21 cellular contexts compared by ENCODE assay signal in the genomic region with DNA sequence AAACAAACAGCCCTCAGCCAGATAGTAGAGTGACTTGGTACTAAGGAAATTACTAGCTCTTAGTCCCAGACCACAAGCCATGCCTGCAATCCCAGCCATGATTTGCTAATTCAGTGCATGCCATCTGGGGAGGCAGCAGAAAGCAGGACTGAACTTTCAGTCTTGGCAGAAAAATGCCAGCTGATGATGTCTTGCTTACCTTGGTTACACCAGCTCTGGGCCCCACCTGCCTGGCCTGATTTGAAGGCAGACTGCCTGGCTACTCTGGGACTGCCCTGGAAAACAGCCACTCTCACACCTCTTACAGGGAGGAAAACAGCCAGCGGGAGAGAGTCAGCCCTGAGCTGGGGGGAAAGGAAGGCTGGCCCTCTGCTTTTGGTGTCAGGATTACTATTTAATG. TPM values are rescaled to one million over a fixed set of nuclear protein-coding genes. Genes with fewer than 3 reads are reported as not detected.
A peak's percentile ranks its signal among the peaks of the same experiment; 100 is the strongest.
DNase-seq lines count a peak whose midpoint lies in the region; ATAC-seq, FAIRE-seq and TF ChIP-seq lines count a peak whose summit lies in the region.
"Had no signal": no experiment of that assay in that cellular context is flagged by ENCODE, and none has a peak within 500 bp of the region (broad histone marks: within the 10 kb centered on the region; RNA-seq: fewer than 3 reads in every experiment).

No MANE protein-coding gene starts in this region.

- no peak overlapping the region for H3K27ac ChIP-seq in liver (ENCODE audit: low read depth in 1 of 2, low read length in 2 of 2)
- no peak overlapping the region for H3K27ac ChIP-seq in HepG2 (ENCODE audit: extremely low read length, insufficient read depth, low read length)
- 0 out of 2 replicates have a peak overlapping the region, but pooled peaks have one; percentile 23 for H3K27ac ChIP-seq in RWPE1
- no peak overlapping the region for H3K27ac ChIP-seq in endodermal cell (ENCODE audit: low read depth, low read length)
- no peak overlapping the region for H3K27ac ChIP-seq in upper lobe of right lung
- no peak overlapping the region for H3K27ac ChIP-seq in uterus
- H3K27ac ChIP-seq: PC-9, SK-N-MC had no signal

- H3K27me3 Mint-ChIP-seq in endodermal cell (ENCODE audit: insufficient read depth) (no peaks in the 10 kb centered on the region), mesothelial cell of epicardium (ENCODE audit: low read depth) (no peaks in the 10 kb centered on the region)

- H3K36me3 ChIP-seq in liver (ENCODE audit: control insufficient read depth in 4 of 4, insufficient read depth in 3 of 4, low read depth in 1 of 4, low read length in 3 of 4) = peaks cover 0 to 15% (median 6%) of the 10 kb centered on the region in 4 donors
- H3K36me3 ChIP-seq in HepG2 (replicated peaks in 1 of 2; ENCODE audit: control insufficient read depth in 1 of 2, insufficient read depth in 2 of 2, low read length in 2 of 2) = peaks cover 6 to 15% of the 10 kb centered on the region in 2 experiments
- peaks cover 42% of the 10 kb centered on the region for H3K36me3 ChIP-seq in endodermal cell (ENCODE audit: control insufficient read depth, insufficient read depth, low read length)
- H3K36me3 ChIP-seq in upper lobe of right lung = peaks cover 10% of the 10 kb centered on the region
- H3K36me3 ChIP-seq in uterus = no peaks in the 10 kb centered on the region

- TF ChIP-seq CTCF in liver (IDR thresholded peaks at IDR 0.05; ENCODE audit: low read depth, low read length, missing input control) (no peak), HepG2 (CRISPR knock-in tag; IDR thresholded peaks at IDR 0.05) (no peak), RWPE1 (conservative IDR thresholded peaks at IDR 0.05; ENCODE audit: low read depth) (no peak), endodermal cell (conservative IDR thresholded peaks at IDR 0.05) (no peak), upper lobe of right lung (IDR thresholded peaks at IDR 0.05) (no peak), mesothelial cell of epicardium (IDR thresholded peaks at IDR 0.05; ENCODE audit: unreplicated experiment) (no peak), uterus (IDR thresholded peaks at IDR 0.05) (no peak)

- in situ Hi-C loops in HepG2 (cut with HindIII; ENCODE audit: extremely low pct_ligation_motif_present, low pct_unique_long_range_greater_than_20kb) = no loop called here

- no peak overlapping the region for H3K4me2 ChIP-seq in HepG2 (ENCODE audit: low read depth, low read length)
- H3K4me2 ChIP-seq: PC-9 had no signal

- H3K9me3 ChIP-seq in liver (ENCODE audit: control insufficient read depth in 4 of 4, low read length in 3 of 4) = no peaks in the 10 kb centered on the region
- H3K9me3 ChIP-seq in HepG2 (ENCODE audit: low read length) = no peaks in the 10 kb centered on the region
- H3K9me3 ChIP-seq in endodermal cell (ENCODE audit: control insufficient read depth, low read length) = no peaks in the 10 kb centered on the region
- no peaks in the 10 kb centered on the region for H3K9me3 ChIP-seq in upper lobe of right lung
- H3K9me3 ChIP-seq in uterus = no peaks in the 10 kb centered on the region

- intact Hi-C loops in HepG2 (cut with micrococcal nuclease; ENCODE audit: unreplicated experiment) = no loop called here
- intact Hi-C loops in upper lobe of right lung (cut with DNase I) = no loop called here
- intact Hi-C loops in uterus (cut with DNase I; ENCODE audit: low total_unique reads) = no loop called here

- CTCF ChIA-PET in HepG2 (lab: Yijun Ruan, JAX; ENCODE audit: low intra/inter-chr PET ratio, low total read pairs) = no interaction called here
- CTCF ChIA-PET in RWPE1 (lab: Yijun Ruan, JAX) = interaction anchor here (0.7 to 0.9 kb wide), 2 partner anchors 57 to 391 kb away, joined by 3 to 5 read pairs; no protein-coding TSS in a partner anchor

- peaks cover under 1% of the 10 kb centered on the region for H3K79me2 ChIP-seq in HepG2 (ENCODE audit: insufficient read depth, low read length)

- H3K9ac ChIP-seq in liver (ENCODE audit: low read depth in 1 of 2, low read length in 2 of 2) (no peak overlapping the region), HepG2 (ENCODE audit: insufficient read depth, low read depth, low read length) (no peak overlapping the region), endodermal cell (ENCODE audit: extremely low read depth, low read length, poor library complexity, severe bottlenecking) (no peak overlapping the region)

- WGBS in liver = 45% methylated on average over 1 of the region's 1 CpG
- 100% methylated on average over 1 of the region's 1 CpG for WGBS in HepG2 (ENCODE audit: low lambda C conversion rate)
- 100% methylated on average over 1 of the region's 1 CpG; no CpG with 5 or more reads in 1 of the 2 experiments for whole genome bisulfite sequencing in endodermal cell (ENCODE audit: insufficient coverage in 1 of 2, insufficient read length in 1 of 2), 2 experiments

- H3K9me3 Mint-ChIP-seq in endodermal cell (no peaks in the 10 kb centered on the region), mesothelial cell of epicardium (no peaks in the 10 kb centered on the region)
- H3K9me3 Mint-ChIP-seq: CD8-positive, alpha-beta T cell had no signal

- no peak overlapping the region for H3K4me3 ChIP-seq in liver (ENCODE audit: low read depth in 1 of 3, low read length in 3 of 3)
- H3K4me3 ChIP-seq in HepG2 (replicated peaks in 1 of 3; ENCODE audit: insufficient read depth in 1 of 3, low read depth in 2 of 3, low read length in 3 of 3) = no peak overlapping the region
- no peak overlapping the region for H3K4me3 ChIP-seq in endodermal cell (ENCODE audit: low read length)
- no peak overlapping the region for H3K4me3 ChIP-seq in upper lobe of right lung
- H3K4me3 ChIP-seq in uterus = no peak overlapping the region
- H3K4me3 ChIP-seq: PC-9, SK-N-MC had no signal

- TF ChIP-seq POLR2A in HepG2 (IDR thresholded peaks at IDR 0.05; ENCODE audit: insufficient read depth in 1 of 2, low read depth in 2 of 2, low read length in 2 of 2) (no peak), uterus (IDR thresholded peaks at IDR 0.05) (no peak)

- TF ChIP-seq EP300 in HepG2 (IDR thresholded peaks at IDR 0.05; ENCODE audit: low read depth in 2 of 2, low read length in 2 of 2) = no peak
- TF ChIP-seq EP300 in HepG2 (CRISPR knock-in tag; IDR thresholded peaks at IDR 0.05; ENCODE audit: borderline replicate concordance) = no peak

- ATAC-seq in HepG2 (no peak), upper lobe of right lung (peak; percentile 25)
- ATAC-seq: CD8-positive, alpha-beta T cell had no signal

- DNase-seq in HepG2 (ENCODE audit: low spot score) (no peak), RWPE1 (ENCODE audit: low spot score) (no peak), endodermal cell (no peak), upper lobe of right lung (peak; percentile 74), mesothelial cell of epicardium (ENCODE audit: low spot score in 2 of 2, unreplicated experiment in 2 of 2) (no peak), uterus (no peak)
- DNase-seq in activated T-cell treated with anti-CD3 and anti-CD28 coated beads, Interleukin-2, amount 50 U/mL, for 1 hour = no peak
- DNase-seq: ACHN; CD8-positive, alpha-beta T cell; DND-41; Kasumi-1; NCI-H1694; NCI-H2081; NCI-H69; PC-9; RPMI8226; SHP77 treated with DMSO at 0.1 percent for 48 hours had no signal

- no peak for FAIRE-seq in HepG2 (lab: Jason Lieb, UNC)
- FAIRE-seq: GM12891, H1 had no signal

- POLR2A ChIA-PET in HepG2 (lab: Yijun Ruan, JAX) (no interaction called here), RWPE1 (lab: Yijun Ruan, JAX; ENCODE audit: low non-redundant PET) (interaction anchor here (0.6 kb wide), 1 partner anchor 770 kb away, joined by 4 read pairs; no protein-coding TSS in a partner anchor)

- no peak overlapping the region for H2AFZ ChIP-seq in HepG2 (ENCODE audit: low read length)
- H2AFZ ChIP-seq: PC-9 had no signal

- TF ChIP-seq RAD21 in liver (IDR thresholded peaks at IDR 0.05) (no peak), HepG2 (CRISPR knock-in tag; IDR thresholded peaks at IDR 0.05) (no peak)

- H3K4me1 ChIP-seq in liver (ENCODE audit: control insufficient read depth in 4 of 4, insufficient read depth in 4 of 4, low read length in 3 of 4) (peaks cover 2 to 9% (median 5%) of the 10 kb centered on the region in 4 donors), HepG2 (ENCODE audit: insufficient read depth, low read length) (peaks cover 36% of the 10 kb centered on the region), endodermal cell (ENCODE audit: control insufficient read depth, insufficient read depth, low read length) (no peaks in the 10 kb centered on the region), upper lobe of right lung (peaks cover 15% of the 10 kb centered on the region), uterus (no peaks in the 10 kb centered on the region)

- peak overlapping the region; percentile 44 for H3K27ac Mint-ChIP-seq in endodermal cell
- H3K27ac Mint-ChIP-seq in mesothelial cell of epicardium = no peak overlapping the region
- H3K27ac Mint-ChIP-seq: CD8-positive, alpha-beta T cell had no signal

- no TSS peak for BruUV-seq in HepG2 (replicated peaks; lab: Mats Ljungman, UMichigan)

- no peak overlapping the region for H3K4me3 Mint-ChIP-seq in endodermal cell
- no peak overlapping the region for H3K4me3 Mint-ChIP-seq in mesothelial cell of epicardium
- H3K4me3 Mint-ChIP-seq: CD8-positive, alpha-beta T cell had no signal

- H3K4me1 Mint-ChIP-seq in endodermal cell (peaks cover 4% of the 10 kb centered on the region), mesothelial cell of epicardium (peaks cover 6% of the 10 kb centered on the region)

- H3K27me3 ChIP-seq in liver (ENCODE audit: control insufficient read depth in 4 of 4, insufficient read depth in 4 of 4, low read length in 3 of 4) (no peaks in the 10 kb centered on the region), HepG2 (ENCODE audit: control insufficient read depth in 1 of 2, insufficient read depth in 2 of 2, low read length in 2 of 2) (no peaks in the 10 kb centered on the region), endodermal cell (ENCODE audit: control insufficient read depth, insufficient read depth, low read length, poor library complexity, severe bottlenecking) (no peaks in the 10 kb centered on the region), upper lobe of right lung (no peaks in the 10 kb centered on the region), uterus (no peaks in the 10 kb centered on the region)

- no peaks in the 10 kb centered on the region for H4K20me1 ChIP-seq in HepG2 (ENCODE audit: insufficient read depth, low read length)

- H3K36me3 Mint-ChIP-seq in endodermal cell (ENCODE audit: low read depth) (peaks cover 14% of the 10 kb centered on the region), mesothelial cell of epicardium (peaks cover 10% of the 10 kb centered on the region)

RNA-seq across cellular contexts. Expression of a gene that starts 4.6 kb away (rescaled TPM):
- total RNA-seq in liver (10 to 100 TPM; 16.8 to 24.8 TPM), HepG2 (2016; rRNA removed; fragmentation: Illumina TruSeq; extraction: Trizol) (19.6 and 30.7 TPM in 2 replicates), endodermal cell (10 to 100 TPM; 52.8 to 60.7 TPM), upper lobe of right lung (23.0 TPM), mesothelial cell of epicardium (35.0 to 36.0 TPM (median 35.1 TPM) in 3 replicates), uterus (10 to 100 TPM; 13.8 to 44.8 (median 32.1) TPM)
- polyA plus RNA-seq in liver (1 to 10 TPM; 3.8 to 6.8 TPM), HepG2 (2011; rRNA removed) (18.6 and 19.7 TPM in 2 replicates)
- total RNA-seq in HepG2 (2016; cell fraction: cytosol; rRNA removed; fragmentation: Illumina TruSeq; extraction: Trizol; ENCODE audit: low read depth) = 4.9 and 5.2 TPM in 2 replicates
- total RNA-seq in HepG2 (2016; cell fraction: insoluble cytoplasmic fraction; rRNA removed; fragmentation: Illumina TruSeq; extraction: Trizol) = 20.3 and 28.2 TPM in 2 replicates
- 13.5 and 13.6 TPM in 2 replicates for total RNA-seq in HepG2 (2016; cell fraction: membrane; rRNA removed; fragmentation: Illumina TruSeq; extraction: Trizol)
- 15.8 and 19.8 TPM in 2 replicates for total RNA-seq in HepG2 (2016; cell fraction: nucleus; rRNA removed; fragmentation: Illumina TruSeq; extraction: Trizol)
- 14.9 and 17.8 TPM in 2 replicates for polyA plus RNA-seq in HepG2 (2011; cell fraction: cytosol; rRNA removed)
- polyA plus RNA-seq in HepG2 (2011; cell fraction: nucleus; rRNA removed) = 19.3 and 19.7 TPM in 2 replicates
- 16.7 and 17.6 TPM in 2 replicates for polyA plus RNA-seq in HepG2 (2012)
- polyA plus RNA-seq in HepG2 (2016; cell fraction: cytosol; fragmentation: Illumina TruSeq; extraction: Trizol; ENCODE audit: low read depth) = 3.8 and 4.1 TPM in 2 replicates
- polyA plus RNA-seq in HepG2 (2016; cell fraction: insoluble cytoplasmic fraction; fragmentation: Illumina TruSeq; extraction: Trizol; ENCODE audit: low read depth) = 27.6 and 27.9 TPM in 2 replicates
- polyA plus RNA-seq in HepG2 (2016; cell fraction: membrane; fragmentation: Illumina TruSeq; extraction: Trizol; ENCODE audit: low read depth) = 9.0 TPM in 2 replicates
- polyA plus RNA-seq in HepG2 (2016; cell fraction: nucleus; fragmentation: Illumina TruSeq; extraction: Trizol; ENCODE audit: insufficient read depth, low read depth) = 25.6 and 26.1 TPM in 2 replicates
- 27.6 and 29.3 TPM in 2 replicates for polyA minus RNA-seq in HepG2 (2011; rRNA and poly(A)+ RNA removed; ENCODE audit: low replicate concordance)
- 14.1 and 15.8 TPM in 2 replicates for polyA minus RNA-seq in HepG2 (2011; cell fraction: cytosol; rRNA and poly(A)+ RNA removed)
- 11.6 and 11.8 TPM in 2 replicates for polyA minus RNA-seq in HepG2 (2011; cell fraction: nucleus; rRNA and poly(A)+ RNA removed)
- 51.5 TPM for polyA plus RNA-seq in endodermal cell (2013, experiment 1 of 2)
- polyA plus RNA-seq in endodermal cell (2013, experiment 2 of 2) = 48.1 TPM

RNA-seq across cellular contexts. Expression of a gene that starts 18.7 kb away (rescaled TPM):
- total RNA-seq in liver (100 to 1,000 TPM in 1 of 2 donors, 10 to 100 TPM in 1; 61.4 to 170 TPM), HepG2 (2016; rRNA removed; fragmentation: Illumina TruSeq; extraction: Trizol) (95.5 and 156 TPM in 2 replicates), endodermal cell (100 to 1,000 TPM; 188 to 195 TPM), upper lobe of right lung (115 TPM), mesothelial cell of epicardium (174 to 192 TPM (median 190 TPM) in 3 replicates), uterus (100 to 1,000 TPM in 1 of 4 donors, 10 to 100 TPM in 3; 15.6 to 108 (median 53.5) TPM)
- polyA plus RNA-seq in liver (100 to 1,000 TPM in 1 of 2 donors, 10 to 100 TPM in 1; 96.3 to 134 TPM), HepG2 (2011; rRNA removed) (35.3 and 49.8 TPM in 2 replicates)
- 31.1 and 43.3 TPM in 2 replicates for total RNA-seq in HepG2 (2016; cell fraction: cytosol; rRNA removed; fragmentation: Illumina TruSeq; extraction: Trizol; ENCODE audit: low read depth)
- 92.5 and 153 TPM in 2 replicates for total RNA-seq in HepG2 (2016; cell fraction: insoluble cytoplasmic fraction; rRNA removed; fragmentation: Illumina TruSeq; extraction: Trizol)
- total RNA-seq in HepG2 (2016; cell fraction: membrane; rRNA removed; fragmentation: Illumina TruSeq; extraction: Trizol) = 74.8 and 84.9 TPM in 2 replicates
- total RNA-seq in HepG2 (2016; cell fraction: nucleus; rRNA removed; fragmentation: Illumina TruSeq; extraction: Trizol) = 133 and 164 TPM in 2 replicates
- 26.8 and 37.8 TPM in 2 replicates for polyA plus RNA-seq in HepG2 (2011; cell fraction: cytosol; rRNA removed)
- polyA plus RNA-seq in HepG2 (2011; cell fraction: nucleus; rRNA removed) = 18.9 and 25.8 TPM in 2 replicates
- polyA plus RNA-seq in HepG2 (2012) = 53.8 and 55.5 TPM in 2 replicates
- polyA plus RNA-seq in HepG2 (2016; cell fraction: cytosol; fragmentation: Illumina TruSeq; extraction: Trizol; ENCODE audit: low read depth) = 50.6 and 60.4 TPM in 2 replicates
- 79.3 and 82.1 TPM in 2 replicates for polyA plus RNA-seq in HepG2 (2016; cell fraction: insoluble cytoplasmic fraction; fragmentation: Illumina TruSeq; extraction: Trizol; ENCODE audit: low read depth)
- polyA plus RNA-seq in HepG2 (2016; cell fraction: membrane; fragmentation: Illumina TruSeq; extraction: Trizol; ENCODE audit: low read depth) = 61.3 and 75.0 TPM in 2 replicates
- 177 and 196 TPM in 2 replicates for polyA plus RNA-seq in HepG2 (2016; cell fraction: nucleus; fragmentation: Illumina TruSeq; extraction: Trizol; ENCODE audit: insufficient read depth, low read depth)
- polyA minus RNA-seq in HepG2 (2011; rRNA and poly(A)+ RNA removed; ENCODE audit: low replicate concordance) = 39.9 and 58.9 TPM in 2 replicates
- 37.0 and 60.4 TPM in 2 replicates for polyA minus RNA-seq in HepG2 (2011; cell fraction: cytosol; rRNA and poly(A)+ RNA removed)
- 19.3 and 30.8 TPM in 2 replicates for polyA minus RNA-seq in HepG2 (2011; cell fraction: nucleus; rRNA and poly(A)+ RNA removed)
- 74.9 TPM for polyA plus RNA-seq in endodermal cell (2013, experiment 1 of 2)
- polyA plus RNA-seq in endodermal cell (2013, experiment 2 of 2) = 85.2 TPM

RNA-seq across cellular contexts. Expression of a gene that starts 20.0 kb away (rescaled TPM):
- total RNA-seq in liver (100 to 1,000 TPM in 1 of 2 donors, 10 to 100 TPM in 1; 54.2 to 152 TPM), HepG2 (2016; rRNA removed; fragmentation: Illumina TruSeq; extraction: Trizol) (22.4 and 27.7 TPM in 2 replicates), endodermal cell (1 to 10 TPM; 8.0 to 9.2 TPM), upper lobe of right lung (20.9 TPM), mesothelial cell of epicardium (11.9 to 12.8 TPM (median 11.9 TPM) in 3 replicates), uterus (10 to 100 TPM in 3 of 4 donors, 1 to 10 TPM in 1; 1.2 to 46.1 (median 13.9) TPM)
- polyA plus RNA-seq in liver (100 to 1,000 TPM; 102 to 162 TPM), HepG2 (2011; rRNA removed) (17.4 and 25.4 TPM in 2 replicates)
- total RNA-seq in HepG2 (2016; cell fraction: cytosol; rRNA removed; fragmentation: Illumina TruSeq; extraction: Trizol; ENCODE audit: low read depth) = 6.0 and 6.3 TPM in 2 replicates
- total RNA-seq in HepG2 (2016; cell fraction: insoluble cytoplasmic fraction; rRNA removed; fragmentation: Illumina TruSeq; extraction: Trizol) = 23.1 and 29.1 TPM in 2 replicates
- total RNA-seq in HepG2 (2016; cell fraction: membrane; rRNA removed; fragmentation: Illumina TruSeq; extraction: Trizol) = 9.4 and 9.6 TPM in 2 replicates
- total RNA-seq in HepG2 (2016; cell fraction: nucleus; rRNA removed; fragmentation: Illumina TruSeq; extraction: Trizol) = 15.4 and 17.9 TPM in 2 replicates
- polyA plus RNA-seq in HepG2 (2011; cell fraction: cytosol; rRNA removed) = 18.0 and 24.2 TPM in 2 replicates
- 56.5 and 57.9 TPM in 2 replicates for polyA plus RNA-seq in HepG2 (2011; cell fraction: nucleus; rRNA removed)
- 16.1 and 18.5 TPM in 2 replicates for polyA plus RNA-seq in HepG2 (2012)
- 4.5 and 4.6 TPM in 2 replicates for polyA plus RNA-seq in HepG2 (2016; cell fraction: cytosol; fragmentation: Illumina TruSeq; extraction: Trizol; ENCODE audit: low read depth)
- polyA plus RNA-seq in HepG2 (2016; cell fraction: insoluble cytoplasmic fraction; fragmentation: Illumina TruSeq; extraction: Trizol; ENCODE audit: low read depth) = 17.0 and 22.0 TPM in 2 replicates
- 5.6 and 5.7 TPM in 2 replicates for polyA plus RNA-seq in HepG2 (2016; cell fraction: membrane; fragmentation: Illumina TruSeq; extraction: Trizol; ENCODE audit: low read depth)
- polyA plus RNA-seq in HepG2 (2016; cell fraction: nucleus; fragmentation: Illumina TruSeq; extraction: Trizol; ENCODE audit: insufficient read depth, low read depth) = 30.9 and 31.9 TPM in 2 replicates
- polyA minus RNA-seq in HepG2 (2011; rRNA and poly(A)+ RNA removed; ENCODE audit: low replicate concordance) = 6.9 and 23.2 TPM in 2 replicates
- 15.2 and 16.1 TPM in 2 replicates for polyA minus RNA-seq in HepG2 (2011; cell fraction: cytosol; rRNA and poly(A)+ RNA removed)
- 9.3 and 10.6 TPM in 2 replicates for polyA minus RNA-seq in HepG2 (2011; cell fraction: nucleus; rRNA and poly(A)+ RNA removed)
- 6.9 TPM for polyA plus RNA-seq in endodermal cell (2013, experiment 1 of 2)
- polyA plus RNA-seq in endodermal cell (2013, experiment 2 of 2) = 5.5 TPM
